ENCODE assay signal across 21 cellular contexts in the genomic region with DNA sequence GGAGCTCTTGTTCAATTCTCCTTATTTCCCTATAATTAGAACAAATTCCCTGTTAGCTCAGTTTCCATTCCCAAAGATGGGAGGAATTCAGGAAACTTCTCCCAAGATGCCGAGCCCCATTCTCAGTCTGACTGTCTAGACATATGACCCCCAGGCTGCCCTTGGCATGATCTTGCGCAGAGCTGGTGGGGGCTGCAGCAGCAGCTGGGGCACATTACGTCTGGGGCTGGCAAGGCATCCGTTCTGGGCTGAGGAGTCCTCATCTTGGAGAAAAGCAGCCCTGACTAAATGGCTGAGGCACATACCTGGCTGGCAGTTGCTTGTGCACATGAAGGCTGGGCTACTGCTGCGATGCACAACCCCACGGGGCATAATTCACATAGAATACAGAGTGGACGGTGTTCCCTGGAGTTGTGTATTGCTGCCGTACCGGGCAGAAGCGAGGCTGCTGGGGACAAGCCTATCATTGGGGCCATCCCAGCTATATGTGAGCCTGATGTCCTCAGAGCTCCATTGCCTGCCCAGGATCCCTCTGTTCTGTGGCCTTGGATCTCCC. TPM values are rescaled to one million over a fixed set of nuclear protein-coding genes. Genes with fewer than 3 reads are reported as not detected.
DNase-seq lines count a peak whose midpoint lies in the region; ATAC-seq and TF ChIP-seq lines count a peak whose summit lies in the region.
"Had no signal": no experiment of that assay in that cellular context is flagged by ENCODE, and none has a peak within 500 bp of the region (broad histone marks: within the 10 kb centered on the region; RNA-seq: fewer than 3 reads in every experiment).

No MANE protein-coding gene starts in this region.

- no peak for DNase-seq in coronary artery (ENCODE audit: low spot score)
- DNase-seq in mesenchymal stem cell: no peak
- peak in 1 of 2 donors; percentile 77 for DNase-seq in tibial artery
- DNase-seq in gastrocnemius medialis: no peak
- no peak for DNase-seq in effector memory CD8-positive, alpha-beta T cell
- no peak for DNase-seq in activated naive CD4-positive, alpha-beta T cell (lab: John Stamatoyannopoulos, UW)
- DNase-seq: 8988T; Calu3; CD4-positive, alpha-beta memory T cell; DMS79 treated with DMSO at 0.1 percent for 48 hours; GF-D8; H7; HFFc6 had no signal

- H3K36me3 Mint-ChIP-seq in effector memory CD8-positive, alpha-beta T cell (ENCODE audit: insufficient read depth): no peaks in the 10 kb centered on the region
- H3K36me3 Mint-ChIP-seq: CD14-positive monocyte; CD4-positive, alpha-beta memory T cell had no signal

- peaks cover 27 to 45% of the 10 kb centered on the region in 2 donors for H3K27me3 Mint-ChIP-seq in effector memory CD8-positive, alpha-beta T cell

- in situ Hi-C loops in gastrocnemius medialis (cut with MboI; ENCODE audit: low sequenced_read_pairs in 4 of 4): no loop called here

- H3K14ac ChIP-seq in mesenchymal stem cell (ENCODE audit: low read length in 2 of 2): no peak overlapping the region

- no peak overlapping the region for H3K4me3 Mint-ChIP-seq in effector memory CD8-positive, alpha-beta T cell
- H3K4me3 Mint-ChIP-seq: CD14-positive monocyte; CD4-positive, alpha-beta memory T cell; GM23338; HFFc6 had no signal

- H3K23ac ChIP-seq in mesenchymal stem cell (ENCODE audit: low read length in 2 of 2): no peak overlapping the region

- H3K36me3 ChIP-seq in mesenchymal stem cell (ENCODE audit: control insufficient read depth in 1 of 2, insufficient read depth in 2 of 2, low read depth in 1 of 2, low read length in 2 of 2) (no peaks in the 10 kb centered on the region), tibial artery (no peaks in the 10 kb centered on the region), gastrocnemius medialis (no peaks in the 10 kb centered on the region)
- H3K36me3 ChIP-seq: BLaER1 had no signal

- ATAC-seq in gastrocnemius medialis (no peak), SK-N-SH treated with all-trans-retinoic acid at 6 μM for 48 hours (no peak)
- no peak for ATAC-seq in effector memory CD8-positive, alpha-beta T cell (replicated peaks)
- ATAC-seq: GM23338, HCT116, HepG2 had no signal

- H2BK15ac ChIP-seq in mesenchymal stem cell (ENCODE audit: low read depth, poor library complexity, severe bottlenecking): no peak overlapping the region

- H3K9ac ChIP-seq in mesenchymal stem cell (ENCODE audit: low read length): no peak overlapping the region
- H3K9ac ChIP-seq: BLaER1 had no signal

- H3K4me3 ChIP-seq in coronary artery (no peak overlapping the region), mesenchymal stem cell (ENCODE audit: insufficient read depth in 1 of 2, low read depth in 1 of 2, low read length in 2 of 2) (no peak overlapping the region), tibial artery (no peak overlapping the region), gastrocnemius medialis (no peak overlapping the region)
- H3K4me3 ChIP-seq: BLaER1, GM23338 had no signal

- no peak overlapping the region for H2BK5ac ChIP-seq in mesenchymal stem cell (ENCODE audit: low read depth, low read length, poor library complexity, severe bottlenecking)

- no peak overlapping the region for H2AK5ac ChIP-seq in mesenchymal stem cell (ENCODE audit: low read length, severe bottlenecking)

- no peak overlapping the region for H2BK120ac ChIP-seq in mesenchymal stem cell (ENCODE audit: low read depth, low read length)

- H3K4ac ChIP-seq in mesenchymal stem cell (ENCODE audit: low read depth in 1 of 2, low read length in 2 of 2): no peak overlapping the region

- TF ChIP-seq POLR2A in gastrocnemius medialis (IDR thresholded peaks at IDR 0.05): no peak

- H3K9me3 ChIP-seq in mesenchymal stem cell (ENCODE audit: control insufficient read depth, low read length): no peaks in the 10 kb centered on the region
- H3K9me3 ChIP-seq in tibial artery: no peaks in the 10 kb centered on the region
- H3K9me3 ChIP-seq in gastrocnemius medialis: no peaks in the 10 kb centered on the region
- H3K9me3 ChIP-seq: BLaER1 had no signal

- peak overlapping the region; percentile 54 to 87 for H3K27ac ChIP-seq in coronary artery
- H3K27ac ChIP-seq in mesenchymal stem cell (ENCODE audit: low read length, poor library complexity, severe bottlenecking): no peak overlapping the region
- H3K27ac ChIP-seq in tibial artery: peak overlapping the region; percentile 45 to 61
- H3K27ac ChIP-seq in gastrocnemius medialis: no peak overlapping the region
- H3K27ac ChIP-seq: BLaER1 had no signal

- H3K79me1 ChIP-seq in mesenchymal stem cell (replicated peaks; ENCODE audit: low read length, poor library complexity, severe bottlenecking): no peaks in the 10 kb centered on the region

- H3K18ac ChIP-seq in mesenchymal stem cell (ENCODE audit: low read depth in 1 of 2, low read length in 2 of 2): no peak overlapping the region

- H3K4me1 ChIP-seq in mesenchymal stem cell (ENCODE audit: control insufficient read depth, insufficient read depth, low read depth, low read length) (no peaks in the 10 kb centered on the region), tibial artery (peaks cover 0 to 39% (median 13%) of the 10 kb centered on the region in 4 donors), gastrocnemius medialis (no peaks in the 10 kb centered on the region)
- H3K4me1 ChIP-seq: BLaER1 had no signal

- intact Hi-C loops in tibial artery (cut with DNase I; ENCODE audit: low total_unique reads): no loop called here
- intact Hi-C loops in gastrocnemius medialis (cut with DNase I; ENCODE audit: low total_unique reads): no loop called here

- WGBS in mesenchymal stem cell: 86% methylated on average over 10 of the region's 10 CpGs

- TF ChIP-seq CTCF in coronary artery (IDR thresholded peaks at IDR 0.05) (no peak), tibial artery (IDR thresholded peaks at IDR 0.05) (no peak), gastrocnemius medialis (IDR thresholded peaks at IDR 0.05 in 4 of 5, conservative IDR thresholded peaks at IDR 0.05 in 1 of 5) (no peak)

- no peak overlapping the region for H3K4me2 ChIP-seq in mesenchymal stem cell (ENCODE audit: low read length, poor library complexity, severe bottlenecking)
- H3K4me2 ChIP-seq: BLaER1, GM23338 had no signal

- H3K9me3 Mint-ChIP-seq in effector memory CD8-positive, alpha-beta T cell: peaks cover 0 to 6% of the 10 kb centered on the region in 2 donors
- H3K9me3 Mint-ChIP-seq: CD4-positive, alpha-beta memory T cell; GM23338 had no signal

- no peak overlapping the region for H2BK12ac ChIP-seq in mesenchymal stem cell (ENCODE audit: low read length in 2 of 2)

- peak overlapping the region; percentile 7 for H4K91ac ChIP-seq in mesenchymal stem cell (ENCODE audit: low read length)

- H3K27me3 ChIP-seq in mesenchymal stem cell (ENCODE audit: control insufficient read depth in 1 of 2, insufficient read depth in 1 of 2, low read length in 2 of 2) (peaks cover 0 to 31% of the 10 kb centered on the region in 2 experiments), tibial artery (no peaks in the 10 kb centered on the region), gastrocnemius medialis (no peaks in the 10 kb centered on the region)
- H3K27me3 ChIP-seq: BLaER1 had no signal

- no peak overlapping the region for H3K27ac Mint-ChIP-seq in effector memory CD8-positive, alpha-beta T cell
- H3K27ac Mint-ChIP-seq: CD14-positive monocyte; CD4-positive, alpha-beta memory T cell; GM23338; HFFc6 had no signal

- H2AFZ ChIP-seq in mesenchymal stem cell (ENCODE audit: low read depth, low read length): no peak overlapping the region
- H2AFZ ChIP-seq: GM23338 had no signal

- H3K4me1 Mint-ChIP-seq in effector memory CD8-positive, alpha-beta T cell (ENCODE audit: low read depth in 2 of 2): no peaks in the 10 kb centered on the region
- H3K4me1 Mint-ChIP-seq: CD14-positive monocyte; CD4-positive, alpha-beta memory T cell had no signal

- no peak overlapping the region for H4K8ac ChIP-seq in mesenchymal stem cell (ENCODE audit: low read length)

TF ChIP-seq in SK-N-SH treated with all-trans-retinoic acid at 6 μM for 48 hours, 23 proteins besides CTCF, POLR2A, EP300 and RAD21 (continues in another document):
- TF ChIP-seq, protein P1, sequence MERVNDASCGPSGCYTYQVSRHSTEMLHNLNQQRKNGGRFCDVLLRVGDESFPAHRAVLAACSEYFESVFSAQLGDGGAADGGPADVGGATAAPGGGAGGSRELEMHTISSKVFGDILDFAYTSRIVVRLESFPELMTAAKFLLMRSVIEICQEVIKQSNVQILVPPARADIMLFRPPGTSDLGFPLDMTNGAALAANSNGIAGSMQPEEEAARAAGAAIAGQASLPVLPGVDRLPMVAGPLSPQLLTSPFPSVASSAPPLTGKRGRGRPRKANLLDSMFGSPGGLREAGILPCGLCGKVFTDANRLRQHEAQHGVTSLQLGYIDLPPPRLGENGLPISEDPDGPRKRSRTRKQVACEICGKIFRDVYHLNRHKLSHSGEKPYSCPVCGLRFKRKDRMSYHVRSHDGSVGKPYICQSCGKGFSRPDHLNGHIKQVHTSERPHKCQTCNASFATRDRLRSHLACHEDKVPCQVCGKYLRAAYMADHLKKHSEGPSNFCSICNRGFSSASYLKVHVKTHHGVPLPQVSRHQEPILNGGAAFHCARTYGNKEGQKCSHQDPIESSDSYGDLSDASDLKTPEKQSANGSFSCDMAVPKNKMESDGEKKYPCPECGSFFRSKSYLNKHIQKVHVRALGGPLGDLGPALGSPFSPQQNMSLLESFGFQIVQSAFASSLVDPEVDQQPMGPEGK (CRISPR knock-in tag; IDR thresholded peaks at IDR 0.05; ENCODE audit: borderline replicate concordance): no peak
- TF ChIP-seq, protein P2, sequence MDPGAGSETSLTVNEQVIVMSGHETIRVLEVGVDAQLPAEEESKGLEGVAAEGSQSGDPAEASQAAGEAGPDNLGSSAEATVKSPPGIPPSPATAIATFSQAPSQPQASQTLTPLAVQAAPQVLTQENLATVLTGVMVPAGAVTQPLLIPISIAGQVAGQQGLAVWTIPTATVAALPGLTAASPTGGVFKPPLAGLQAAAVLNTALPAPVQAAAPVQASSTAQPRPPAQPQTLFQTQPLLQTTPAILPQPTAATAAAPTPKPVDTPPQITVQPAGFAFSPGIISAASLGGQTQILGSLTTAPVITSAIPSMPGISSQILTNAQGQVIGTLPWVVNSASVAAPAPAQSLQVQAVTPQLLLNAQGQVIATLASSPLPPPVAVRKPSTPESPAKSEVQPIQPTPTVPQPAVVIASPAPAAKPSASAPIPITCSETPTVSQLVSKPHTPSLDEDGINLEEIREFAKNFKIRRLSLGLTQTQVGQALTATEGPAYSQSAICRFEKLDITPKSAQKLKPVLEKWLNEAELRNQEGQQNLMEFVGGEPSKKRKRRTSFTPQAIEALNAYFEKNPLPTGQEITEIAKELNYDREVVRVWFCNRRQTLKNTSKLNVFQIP (CRISPR knock-in tag; IDR thresholded peaks at IDR 0.05; ENCODE audit: borderline replicate concordance, low read depth): no peak
- no peak for TF ChIP-seq ZC3H10 (CRISPR knock-in tag; IDR thresholded peaks at IDR 0.05)
- no peak for TF ChIP-seq GLIS3 (CRISPR knock-in tag; IDR thresholded peaks at IDR 0.05)
- no peak for TF ChIP-seq ZNF70 (CRISPR knock-in tag; IDR thresholded peaks at IDR 0.05)
- TF ChIP-seq PPARA (CRISPR knock-in tag; IDR thresholded peaks at IDR 0.05; ENCODE audit: borderline replicate concordance): no peak
- no peak for TF ChIP-seq ESRRG (CRISPR knock-in tag; IDR thresholded peaks at IDR 0.05)
- TF ChIP-seq ZNF8 (CRISPR knock-in tag; IDR thresholded peaks at IDR 0.05): no peak
- no peak for TF ChIP-seq RARB (CRISPR knock-in tag; IDR thresholded peaks at IDR 0.05)

RNA-seq across cellular contexts. Expression of a gene that starts 36.4 kb away (rescaled TPM):
- polyA plus RNA-seq in mesenchymal stem cell (2013, experiment 1 of 2): 0.28 TPM
- polyA plus RNA-seq in mesenchymal stem cell (2013, experiment 2 of 2): 0.23 TPM
- under 1 TPM; 0.05 to 0.15 (median 0.12) TPM for total RNA-seq in gastrocnemius medialis
- total RNA-seq: A673; CD4-positive, alpha-beta memory T cell; HepG2; HFFc6 had no signal
- polyA plus RNA-seq: AG04450; CD14-positive monocyte; CD4-positive, alpha-beta memory T cell had no signal

Comparison
In these comparisons a context has a peak if more than half of its experiments do, and no peak if none do; other contexts are left out.
1. H3K27ac ChIP-seq: peak in coronary artery (2 of 2) and tibial artery (2 of 2); none in mesenchymal stem cell (single experiment) and gastrocnemius medialis (0 of 4).